Comparison of ENCODE assay signal across 8 cellular contexts in the genomic region with DNA sequence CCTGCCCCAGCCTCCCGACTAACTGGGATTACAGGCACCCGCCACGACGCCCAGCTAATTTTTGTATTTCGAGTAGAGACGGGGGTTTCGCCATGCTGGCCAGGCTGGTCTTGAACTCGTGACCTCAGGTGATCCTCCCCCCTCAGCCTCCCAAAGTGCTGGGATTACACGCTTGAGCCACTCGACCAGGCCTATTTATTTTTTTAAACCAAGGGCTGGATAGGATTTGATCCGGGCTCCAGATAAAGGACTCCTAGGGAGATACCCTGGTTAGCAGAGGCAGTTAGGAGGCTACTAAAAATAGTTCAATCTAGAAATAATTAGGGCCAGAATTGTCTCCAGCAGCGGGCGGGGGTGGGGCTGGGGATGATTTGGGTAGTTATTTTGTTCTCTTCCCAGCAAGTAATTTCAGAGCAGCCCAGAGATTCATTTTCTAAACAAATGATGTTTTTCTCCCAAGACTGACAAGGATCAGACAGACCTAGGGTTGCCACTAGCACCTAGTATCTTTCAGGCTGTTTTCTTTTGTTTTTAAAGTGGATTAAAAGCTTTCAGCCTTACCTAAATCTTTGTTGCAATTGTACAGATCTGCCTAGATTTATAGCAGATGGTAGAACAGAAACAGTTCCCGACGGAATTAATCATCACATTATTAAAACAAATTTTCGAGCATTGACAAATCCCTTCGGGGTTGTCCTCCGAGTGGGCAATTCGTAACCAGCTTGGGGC. TPM values are rescaled to one million over a fixed set of nuclear protein-coding genes. Genes with fewer than 3 reads are reported as not detected.
DNase-seq lines count a peak whose midpoint lies in the region; FAIRE-seq and TF ChIP-seq lines count a peak whose summit lies in the region.

No MANE protein-coding gene starts in this region.

- H3K9me3 ChIP-seq in HUES64 (ENCODE audit: insufficient read depth, low read depth, low read length) (no peaks in the 10 kb centered on the region), mammary epithelial cell (replicated peaks; ENCODE audit: insufficient read depth, low read length) (no peaks in the 10 kb centered on the region), mononuclear cell (ENCODE audit: low read depth, low read length) (no peaks in the 10 kb centered on the region)

- H3K4me1 ChIP-seq in HUES64 (ENCODE audit: insufficient read depth, low read length) (peaks cover 18% of the 10 kb centered on the region), mammary epithelial cell (ENCODE audit: insufficient read depth, low read length) (no peaks in the 10 kb centered on the region), mononuclear cell (ENCODE audit: insufficient read depth, low read length) (peaks cover 29% of the 10 kb centered on the region)

- peak overlapping the region; percentile 86 for H3K4me2 ChIP-seq in mammary epithelial cell (ENCODE audit: insufficient read depth, low read depth, low read length)

- no peaks in the 10 kb centered on the region for H3K27me3 ChIP-seq in HUES64 (ENCODE audit: insufficient read depth, low read length)
- no peaks in the 10 kb centered on the region for H3K27me3 ChIP-seq in mammary epithelial cell (ENCODE audit: insufficient read depth, low read length)
- peaks cover 6% of the 10 kb centered on the region for H3K27me3 ChIP-seq in mononuclear cell (ENCODE audit: insufficient read depth, low read length)

- H4K20me1 ChIP-seq in mammary epithelial cell (ENCODE audit: insufficient read depth, low read length), result no peaks in the 10 kb centered on the region

- WGBS in HUES64, result 59% methylated on average over 19 of the region's 19 CpGs
- 50% methylated on average over 19 of the region's 19 CpGs for WGBS in mammary epithelial cell (ENCODE audit: low coverage, missing lambda C conversion rate)

- in situ Hi-C loops in mammary epithelial cell (cut with MboI; ENCODE audit: low sequenced_read_pairs in 2 of 2), result loop anchor here in 1 of 2 donors (25.0 kb wide), 1 partner anchor 429 kb away; no protein-coding TSS in a partner anchor

- DNase-seq in mammary epithelial cell (no peak), RCC 7860 (ENCODE audit: low spot score) (no peak), SKM-1 (lab: John Stamatoyannopoulos, UW; ENCODE audit: unreplicated experiment) (no peak)
- DNase-seq in activated CD4-positive, CD25-positive, alpha-beta regulatory T cell treated with anti-CD3 and anti-CD28 coated beads, Interleukin-2, amount 50 U/mL, for 72 hours, result no peak
- DNase-seq in activated CD4-positive, alpha-beta T cell treated with anti-CD3 and anti-CD28 coated beads for 4 hours, result no peak

- peak overlapping the region; percentile 98 for H2AFZ ChIP-seq in mammary epithelial cell (ENCODE audit: low read depth, low read length)

- H3K79me2 ChIP-seq in mammary epithelial cell (ENCODE audit: insufficient read depth, low read length), result peaks cover 40% of the 10 kb centered on the region

- TF ChIP-seq CTCF in C4-2B (conservative IDR thresholded peaks at IDR 0.05), result no peak
- TF ChIP-seq CTCF in mammary epithelial cell (conservative IDR thresholded peaks at IDR 0.05 in 1 of 2, IDR thresholded peaks at IDR 0.05 in 1 of 2; ENCODE audit: extremely low read depth in 1 of 2, insufficient read depth in 1 of 2, low read depth in 1 of 2, low read length in 2 of 2), result no peak

- CTCF ChIA-PET in mammary epithelial cell (lab: Charles Lee; ENCODE audit: low non-redundant PET), result no interaction called here

- peaks cover 24% of the 10 kb centered on the region for H3K36me3 ChIP-seq in HUES64 (ENCODE audit: insufficient read depth, low read length)
- peaks cover 2% of the 10 kb centered on the region for H3K36me3 ChIP-seq in mammary epithelial cell (ENCODE audit: insufficient read depth, low read length)

- FAIRE-seq in RCC 7860 (lab: Jason Lieb, UNC), result no peak

- peak overlapping the region; percentile 99 for H3K9ac ChIP-seq in HUES64 (ENCODE audit: low read depth, low read length)
- H3K9ac ChIP-seq in mammary epithelial cell (ENCODE audit: insufficient read depth, low read length), result peak overlapping the region; percentile 85

- intact Hi-C loops in mammary epithelial cell (cut with micrococcal nuclease), result no loop called here

- H3K4me3 ChIP-seq in HUES64 (ENCODE audit: low read length) (peak overlapping the region; percentile 98), mammary epithelial cell (replicated peaks in 1 of 3; ENCODE audit: insufficient read depth in 1 of 3, low read depth in 2 of 3, low read length in 3 of 3) (peak overlapping the region; percentile 63 to 88 (median 88)), mononuclear cell (ENCODE audit: low read length) (peak overlapping the region; percentile 85)

- H3K27ac ChIP-seq in C4-2B (peak overlapping the region; percentile 99), HUES64 (ENCODE audit: low read depth, low read length) (peak overlapping the region; percentile 97), mammary epithelial cell (ENCODE audit: insufficient read depth, low read depth, low read length) (peak overlapping the region; percentile 98)

- TSS peak; percentile 86 for BruUV-seq in mammary epithelial cell (replicated peaks; lab: Mats Ljungman, UMichigan)

- dilution Hi-C loops in mammary epithelial cell (cut with HindIII; ENCODE audit: low sequenced_read_pairs), result loop anchor here (10.0 kb wide), 1 partner anchor 232 kb away; no protein-coding TSS in a partner anchor

RNA-seq across cellular contexts. Expression of gene SMC3, which starts 0.9 kb away (rescaled TPM):
- 83.8 TPM for polyA plus RNA-seq in HUES64 (2013, experiment 1 of 2)
- polyA plus RNA-seq in HUES64 (2013, experiment 2 of 2), result 88.4 TPM
- total RNA-seq in mammary epithelial cell (10 to 100 TPM; 10.2 to 34.3 TPM), mononuclear cell (34.6 TPM)
- 8.7 TPM for polyA plus RNA-seq in mammary epithelial cell
- 10.0 TPM for polyA minus RNA-seq in mammary epithelial cell
